Comparison of ENCODE assay signal across 13 cellular contexts in genomic region chr12:124836759-124837158, GRCh38.
"Had no signal": no experiment of that assay in that cellular context is flagged by ENCODE, and none has a peak within 500 bp of the region (broad histone marks: within the 10 kb centered on the region; RNA-seq: fewer than 3 reads in every experiment).

No MANE protein-coding gene starts in this region.

- H3K27me3 ChIP-seq: breast epithelium, neutrophil, right atrium auricular region had no signal

- H3K36me3 ChIP-seq: breast epithelium, neutrophil, right atrium auricular region had no signal

- H3K27me3 Mint-ChIP-seq: activated CD4-positive, alpha-beta T cell treated with anti-CD3 and anti-CD28 coated beads, Interleukin-2, amount 10 ng/mL, durations not matched to agents 7 days and 5 days; activated naive CD8-positive, alpha-beta T cell treated with anti-CD3 and anti-CD28 coated beads, Interleukin-2, amount 10 ng/mL, durations not matched to agents 7 days and 5 days; naive thymus-derived CD8-positive, alpha-beta T cell had no signal

- H3K4me3 Mint-ChIP-seq: activated CD4-positive, alpha-beta T cell treated with anti-CD3 and anti-CD28 coated beads, Interleukin-2, amount 10 ng/mL, durations not matched to agents 7 days and 5 days; activated naive CD8-positive, alpha-beta T cell treated with anti-CD3 and anti-CD28 coated beads, Interleukin-2, amount 10 ng/mL, durations not matched to agents 7 days and 5 days; naive thymus-derived CD8-positive, alpha-beta T cell had no signal

- H3K4me1 Mint-ChIP-seq: activated CD4-positive, alpha-beta T cell treated with anti-CD3 and anti-CD28 coated beads, Interleukin-2, amount 10 ng/mL, durations not matched to agents 7 days and 5 days had no signal

- FAIRE-seq: urothelium cell line had no signal

- H3K36me3 Mint-ChIP-seq: naive thymus-derived CD8-positive, alpha-beta T cell had no signal

- H3K4me3 ChIP-seq: breast epithelium, right atrium auricular region had no signal

- H3K27ac ChIP-seq: breast epithelium, neutrophil had no signal

- DNase-seq: activated CD4-positive, alpha-beta T cell treated with anti-CD3 and anti-CD28 coated beads, Interleukin-2, amount 10 ng/mL, durations not matched to agents 7 days and 5 days; activated CD8-positive, alpha-beta memory T cell treated with anti-CD3 and anti-CD28 coated beads for 24 hours; activated naive CD8-positive, alpha-beta T cell treated with anti-CD3 and anti-CD28 coated beads, Interleukin-2, amount 10 ng/mL, durations not matched to agents 7 days and 5 days; anterior cingulate cortex; dermis blood vessel endothelial cell; foreskin melanocyte; head of caudate nucleus; naive thymus-derived CD8-positive, alpha-beta T cell; T-helper 2 cell had no signal

- H3K4me1 ChIP-seq: breast epithelium had no signal

- H3K9me3 ChIP-seq: breast epithelium, neutrophil, right atrium auricular region had no signal

- H3K9me3 Mint-ChIP-seq: activated CD4-positive, alpha-beta T cell treated with anti-CD3 and anti-CD28 coated beads, Interleukin-2, amount 10 ng/mL, durations not matched to agents 7 days and 5 days; activated naive CD8-positive, alpha-beta T cell treated with anti-CD3 and anti-CD28 coated beads, Interleukin-2, amount 10 ng/mL, durations not matched to agents 7 days and 5 days; naive thymus-derived CD8-positive, alpha-beta T cell had no signal

- H3K27ac Mint-ChIP-seq: activated CD4-positive, alpha-beta T cell treated with anti-CD3 and anti-CD28 coated beads, Interleukin-2, amount 10 ng/mL, durations not matched to agents 7 days and 5 days; activated naive CD8-positive, alpha-beta T cell treated with anti-CD3 and anti-CD28 coated beads, Interleukin-2, amount 10 ng/mL, durations not matched to agents 7 days and 5 days had no signal

- ATAC-seq: naive thymus-derived CD8-positive, alpha-beta T cell had no signal
